In genomic region chr2:234245945-234246344, GRCh38 we compare ENCODE assay signal across 11 cellular contexts.
DNase-seq lines count a peak whose midpoint lies in the region; ATAC-seq and TF ChIP-seq lines count a peak whose summit lies in the region.
"Had no signal": no experiment of that assay in that cellular context is flagged by ENCODE, and none has a peak within 500 bp of the region (broad histone marks: within the 10 kb centered on the region; RNA-seq: fewer than 3 reads in every experiment).

No MANE protein-coding gene starts in this region.

- peaks cover 11% of the 10 kb centered on the region for H3K4me1 Mint-ChIP-seq in activated CD4-positive, alpha-beta T cell treated with anti-CD3 and anti-CD28 coated beads, Interleukin-2, amount 10 ng/mL, durations not matched to agents 24 days and 14 days

- DNase-seq in EH (ENCODE audit: low read depth) (peak; percentile 87), SJCRH30 (peak; percentile 43 to 83), fibroblast of lung (ENCODE audit: low read depth in 2 of 2) (peak; percentile 81 to 99), renal cortical epithelial cell (ENCODE audit: low read depth) (peak; percentile 94), NCI-H510A treated with DMSO at 0.1 percent for 48 hours (lab: John Stamatoyannopoulos, UW) (no peak), mucosa of gallbladder (ENCODE audit: low spot score) (no peak)
- no peak for DNase-seq in activated CD4-positive, alpha-beta T cell treated with anti-CD3 and anti-CD28 coated beads, Interleukin-2, amount 10 ng/mL, durations not matched to agents 24 days and 14 days
- DNase-seq: cerebellar nuclear complex, heart left ventricle had no signal

- H3K4me1 ChIP-seq in SJCRH30 (peaks cover 54% of the 10 kb centered on the region), fibroblast of lung (ENCODE audit: control insufficient read depth, extremely low read depth, insufficient read depth, low read length) (peaks cover 18% of the 10 kb centered on the region)
- H3K4me1 ChIP-seq: heart left ventricle had no signal

- H3K4me2 ChIP-seq in fibroblast of lung (ENCODE audit: extremely low read depth, insufficient read depth, low read length): peak overlapping the region; percentile 1

- intact Hi-C loops in activated CD4-positive, alpha-beta T cell treated with anti-CD3 and anti-CD28 coated beads, Interleukin-2, amount 10 ng/mL, durations not matched to agents 24 days and 14 days (cut with micrococcal nuclease): no loop called here

- H3K9ac ChIP-seq in fibroblast of lung (ENCODE audit: insufficient read depth, low read length): no peak overlapping the region

- H3K27me3 ChIP-seq in SJCRH30 (no peaks in the 10 kb centered on the region), fibroblast of lung (ENCODE audit: control insufficient read depth, insufficient read depth, low read length) (no peaks in the 10 kb centered on the region)

- no peaks in the 10 kb centered on the region for H3K9me3 Mint-ChIP-seq in activated CD4-positive, alpha-beta T cell treated with anti-CD3 and anti-CD28 coated beads, Interleukin-2, amount 10 ng/mL, durations not matched to agents 24 days and 14 days

- H3K27ac ChIP-seq in SJCRH30 (peak overlapping the region; percentile 87), fibroblast of lung (ENCODE audit: insufficient read depth, low read length) (peak overlapping the region; percentile 0)
- H3K27ac ChIP-seq: heart left ventricle, VCaP had no signal

- H3K27me3 Mint-ChIP-seq in activated CD4-positive, alpha-beta T cell treated with anti-CD3 and anti-CD28 coated beads, Interleukin-2, amount 10 ng/mL, durations not matched to agents 24 days and 14 days: peaks cover 1% of the 10 kb centered on the region

- no peak overlapping the region for H3K27ac Mint-ChIP-seq in activated CD4-positive, alpha-beta T cell treated with anti-CD3 and anti-CD28 coated beads, Interleukin-2, amount 10 ng/mL, durations not matched to agents 24 days and 14 days

- H3K36me3 ChIP-seq in SJCRH30 (no peaks in the 10 kb centered on the region), fibroblast of lung (ENCODE audit: control insufficient read depth, insufficient read depth, low read length) (no peaks in the 10 kb centered on the region)
- H3K36me3 ChIP-seq: heart left ventricle had no signal

- no peaks in the 10 kb centered on the region for H4K20me1 ChIP-seq in fibroblast of lung (ENCODE audit: control insufficient read depth, extremely low read depth, insufficient read depth, low read length)

- ATAC-seq in GM21367 (IDR thresholded peaks at IDR 0.05; ENCODE audit: unreplicated experiment): no peak
- ATAC-seq: heart left ventricle had no signal

- no peak overlapping the region for H3K4me3 Mint-ChIP-seq in activated CD4-positive, alpha-beta T cell treated with anti-CD3 and anti-CD28 coated beads, Interleukin-2, amount 10 ng/mL, durations not matched to agents 24 days and 14 days

- 0 out of 2 replicates have a peak, but pooled peaks cover 4% of the 10 kb centered on the region for H3K9me3 ChIP-seq in SJCRH30 (replicated peaks)
- no peaks in the 10 kb centered on the region for H3K9me3 ChIP-seq in fibroblast of lung (ENCODE audit: control insufficient read depth, insufficient read depth, low read depth, low read length)
- H3K9me3 ChIP-seq: heart left ventricle had no signal

- H3K36me3 Mint-ChIP-seq in activated CD4-positive, alpha-beta T cell treated with anti-CD3 and anti-CD28 coated beads, Interleukin-2, amount 10 ng/mL, durations not matched to agents 24 days and 14 days (ENCODE audit: low read depth): no peaks in the 10 kb centered on the region

- H3K4me3 ChIP-seq in SJCRH30 (no peak overlapping the region), fibroblast of lung (replicated peaks in 1 of 4; ENCODE audit: control extremely low read depth in 1 of 4, insufficient read depth in 1 of 4, low read depth in 3 of 4, low read length in 4 of 4) (no peak overlapping the region)
- H3K4me3 ChIP-seq: heart left ventricle had no signal

- H2AFZ ChIP-seq in fibroblast of lung (ENCODE audit: low read length): no peak overlapping the region

- TF ChIP-seq CTCF in fibroblast of lung (conservative IDR thresholded peaks at IDR 0.05 in 1 of 2, IDR thresholded peaks at IDR 0.05 in 1 of 2; ENCODE audit: low read depth in 1 of 2, low read length in 2 of 2): no peak

- H3K79me2 ChIP-seq in fibroblast of lung (ENCODE audit: control insufficient read depth, insufficient read depth, low read length): no peaks in the 10 kb centered on the region

Comparison
In these comparisons a context has a peak if more than half of its experiments do, and no peak if none do; other contexts are left out.
1. DNase-seq: peak in EH (single experiment), SJCRH30 (2 of 2), fibroblast of lung (2 of 2) and renal cortical epithelial cell (single experiment); none in activated CD4-positive, alpha-beta T cell treated with anti-CD3 and anti-CD28 coated beads, Interleukin-2, amount 10 ng/mL, durations not matched to agents 24 days and 14 days (single experiment), NCI-H510A treated with DMSO at 0.1 percent for 48 hours (single experiment) and mucosa of gallbladder (single experiment).